15 cellular contexts compared by ENCODE assay signal in the genomic region with DNA sequence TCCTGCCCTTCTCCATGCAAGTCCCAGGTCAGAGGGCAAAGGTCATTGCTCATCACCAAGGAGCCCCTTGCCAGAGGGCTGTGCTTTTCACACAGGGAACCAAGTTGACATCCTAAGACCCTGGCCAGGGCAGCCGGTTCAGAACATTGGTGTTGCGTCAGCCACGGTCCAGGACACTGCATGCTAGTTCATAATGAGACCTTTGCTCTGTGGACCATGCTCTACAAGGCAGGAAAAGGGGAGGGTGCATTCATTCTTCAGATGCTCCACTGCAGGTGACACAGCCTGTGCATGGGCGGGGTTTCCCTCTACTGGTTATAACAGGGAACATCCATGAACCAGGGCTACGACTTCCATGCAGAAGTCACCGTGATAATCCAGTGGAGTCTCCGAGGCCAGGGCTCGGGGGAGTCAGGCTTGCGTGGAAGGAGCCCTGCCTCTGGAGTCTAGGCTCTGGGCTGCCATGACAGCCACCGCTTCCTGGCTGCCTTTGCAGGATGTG.
A peak's percentile ranks its signal among the peaks of the same experiment; 100 is the strongest.
DNase-seq lines count a peak whose midpoint lies in the region; ATAC-seq, FAIRE-seq and TF ChIP-seq lines count a peak whose summit lies in the region.
"Had no signal": no experiment of that assay in that cellular context is flagged by ENCODE, and none has a peak within 500 bp of the region (broad histone marks: within the 10 kb centered on the region; RNA-seq: fewer than 3 reads in every experiment).

No MANE protein-coding gene starts in this region.

- no peak overlapping the region for H3K4me3 ChIP-seq in HepG2 (replicated peaks in 1 of 3; ENCODE audit: insufficient read depth in 1 of 3, low read depth in 2 of 3, low read length in 3 of 3)

- in situ Hi-C loops in HepG2 (cut with HindIII; ENCODE audit: extremely low pct_ligation_motif_present, low pct_unique_long_range_greater_than_20kb): loop anchor here (10.0 kb wide), 1 partner anchor 343 kb away; no protein-coding TSS in a partner anchor

- no peak overlapping the region for H2AFZ ChIP-seq in HepG2 (ENCODE audit: low read length)

- no TSS peak for BruUV-seq in HepG2 (replicated peaks; lab: Mats Ljungman, UMichigan)

- TF ChIP-seq RAD21 in HepG2 (CRISPR knock-in tag; IDR thresholded peaks at IDR 0.05): 0 out of 2 replicates have a peak, but pooled peaks have one; percentile 16

- no peaks in the 10 kb centered on the region for H3K27me3 ChIP-seq in HepG2 (ENCODE audit: control insufficient read depth in 1 of 2, insufficient read depth in 2 of 2, low read length in 2 of 2)

- H4K20me1 ChIP-seq in HepG2 (ENCODE audit: insufficient read depth, low read length): no peaks in the 10 kb centered on the region

- intact Hi-C loops in HepG2 (cut with micrococcal nuclease; ENCODE audit: unreplicated experiment): no loop called here

- H3K36me3 ChIP-seq in HepG2 (replicated peaks in 1 of 2; ENCODE audit: control insufficient read depth in 1 of 2, insufficient read depth in 2 of 2, low read length in 2 of 2): no peaks in the 10 kb centered on the region

- 0 out of 2 replicates have a peak, but pooled peaks have one; percentile 16 for TF ChIP-seq CTCF in LNCAP (IDR thresholded peaks at IDR 0.05)
- peak; percentile 69 for TF ChIP-seq CTCF in HepG2 (CRISPR knock-in tag; IDR thresholded peaks at IDR 0.05)
- no peak for TF ChIP-seq CTCF in GM10248 (IDR thresholded peaks at IDR 0.05; ENCODE audit: control extremely low read depth, extremely low read depth, low read depth, missing control alignments)

- no peak for FAIRE-seq in HepG2 (lab: Jason Lieb, UNC)

- H3K4me2 ChIP-seq in HepG2 (ENCODE audit: low read depth, low read length): peak overlapping the region; percentile 22; the same call in 1 of the 2 replicates

- no peak overlapping the region for H3K9ac ChIP-seq in HepG2 (ENCODE audit: insufficient read depth, low read depth, low read length)

- H3K27ac ChIP-seq in angular gyrus (ENCODE audit: low read depth, low read length): peak overlapping the region; percentile 27
- H3K27ac ChIP-seq in HepG2 (ENCODE audit: extremely low read length, insufficient read depth, low read length): no peak overlapping the region

- POLR2A ChIA-PET in HepG2 (lab: Yijun Ruan, JAX): no interaction called here
- POLR2A ChIA-PET in GM10248 (lab: Yijun Ruan, JAX): no interaction called here

- 42% methylated on average over 2 of the region's 10 CpGs for WGBS in HepG2 (ENCODE audit: low lambda C conversion rate)

- no peaks in the 10 kb centered on the region for H3K9me3 ChIP-seq in HepG2 (ENCODE audit: low read length)

- DNase-seq in D341Med (ENCODE audit: low spot score) (peak; percentile 62), HepG2 (ENCODE audit: low spot score) (peak; percentile 73), LoVo (ENCODE audit: low spot score) (no peak), GM10248 (ENCODE audit: extremely low spot score) (no peak)
- DNase-seq: activated CD4-positive, alpha-beta memory T cell treated with anti-CD3 and anti-CD28 coated beads for 36 hours; activated naive CD4-positive, alpha-beta T cell treated with Interleukin-2 at 50 U/mL for 16 hours; DMS79 treated with DMSO at 0.1 percent for 48 hours; GOT3; NCI-H1048; stimulated activated CD4-positive, alpha-beta T cell treated with anti-CD3 and anti-CD28 coated beads, Interleukin-12 subunit alpha, Interleukin-12 subunit beta, amount 100 ng/mL, for 4 hours had no signal

- CTCF ChIA-PET in HepG2 (lab: Yijun Ruan, JAX; ENCODE audit: low intra/inter-chr PET ratio, low total read pairs): interaction anchor here (1.2 kb wide), 1 partner anchor 337 kb away, joined by 5 read pairs; no protein-coding TSS in a partner anchor
- CTCF ChIA-PET in GM10248 (lab: Yijun Ruan, JAX): no interaction called here

- H3K4me1 ChIP-seq in HepG2 (ENCODE audit: insufficient read depth, low read length): peaks cover 24% of the 10 kb centered on the region

- no peak for TF ChIP-seq POLR2A in HepG2 (IDR thresholded peaks at IDR 0.05; ENCODE audit: insufficient read depth in 1 of 2, low read depth in 2 of 2, low read length in 2 of 2)

- H3K79me2 ChIP-seq in HepG2 (ENCODE audit: insufficient read depth, low read length): no peaks in the 10 kb centered on the region

- TF ChIP-seq EP300 in HepG2 (IDR thresholded peaks at IDR 0.05; ENCODE audit: low read depth in 2 of 2, low read length in 2 of 2): 0 out of 4 replicates have a peak, but pooled peaks have one; percentile 9 to 32
- TF ChIP-seq EP300 in HepG2 (CRISPR knock-in tag; IDR thresholded peaks at IDR 0.05; ENCODE audit: borderline replicate concordance): no peak

- ATAC-seq in HepG2 (peak; percentile 89), HG02840 (IDR thresholded peaks at IDR 0.05; ENCODE audit: low FRiP score, unreplicated experiment) (no peak), GM21737 (IDR thresholded peaks at IDR 0.05; ENCODE audit: unreplicated experiment) (no peak)
- ATAC-seq: stimulated activated effector memory CD8-positive, alpha-beta T cell treated with anti-CD3 and anti-CD28 coated beads, Interleukin-12 subunit alpha, Interleukin-12 subunit beta, amount 100 ng/mL, for 72 hours had no signal

TF ChIP-seq in HepG2, 621 proteins besides CTCF, POLR2A, EP300 and RAD21 (continues in another document):
- TF ChIP-seq SMC3 (IDR thresholded peaks at IDR 0.05; ENCODE audit: low read length): peak; percentile 52; the same call in 1 of the 2 replicates
- no peak for TF ChIP-seq NCOA1 (CRISPR knock-in tag; IDR thresholded peaks at IDR 0.05)
- TF ChIP-seq CEBPB (IDR thresholded peaks at IDR 0.05; ENCODE audit: borderline replicate concordance, low read depth, low read length): peak; percentile 84
- TF ChIP-seq NR2C2 (CRISPR knock-in tag; IDR thresholded peaks at IDR 0.05; ENCODE audit: borderline replicate concordance): peak; percentile 77
- TF ChIP-seq, protein P1, sequence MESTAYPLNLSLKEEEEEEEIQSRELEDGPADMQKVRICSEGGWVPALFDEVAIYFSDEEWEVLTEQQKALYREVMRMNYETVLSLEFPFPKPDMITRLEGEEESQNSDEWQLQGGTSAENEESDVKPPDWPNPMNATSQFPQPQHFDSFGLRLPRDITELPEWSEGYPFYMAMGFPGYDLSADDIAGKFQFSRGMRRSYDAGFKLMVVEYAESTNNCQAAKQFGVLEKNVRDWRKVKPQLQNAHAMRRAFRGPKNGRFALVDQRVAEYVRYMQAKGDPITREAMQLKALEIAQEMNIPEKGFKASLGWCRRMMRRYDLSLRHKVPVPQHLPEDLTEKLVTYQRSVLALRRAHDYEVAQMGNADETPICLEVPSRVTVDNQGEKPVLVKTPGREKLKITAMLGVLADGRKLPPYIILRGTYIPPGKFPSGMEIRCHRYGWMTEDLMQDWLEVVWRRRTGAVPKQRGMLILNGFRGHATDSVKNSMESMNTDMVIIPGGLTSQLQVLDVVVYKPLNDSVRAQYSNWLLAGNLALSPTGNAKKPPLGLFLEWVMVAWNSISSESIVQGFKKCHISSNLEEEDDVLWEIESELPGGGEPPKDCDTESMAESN (CRISPR knock-in tag; conservative IDR thresholded peaks at IDR 0.05): 0 out of 2 replicates have a peak, but pooled peaks have one; percentile 25
- peak; percentile 31; the same call in 1 of the 2 replicates for TF ChIP-seq MAZ (IDR thresholded peaks at IDR 0.05; ENCODE audit: borderline replicate concordance, low read depth, low read length)
- no peak for TF ChIP-seq MAZ (CRISPR knock-in tag; IDR thresholded peaks at IDR 0.05; ENCODE audit: low read depth)
- TF ChIP-seq, protein P2, sequence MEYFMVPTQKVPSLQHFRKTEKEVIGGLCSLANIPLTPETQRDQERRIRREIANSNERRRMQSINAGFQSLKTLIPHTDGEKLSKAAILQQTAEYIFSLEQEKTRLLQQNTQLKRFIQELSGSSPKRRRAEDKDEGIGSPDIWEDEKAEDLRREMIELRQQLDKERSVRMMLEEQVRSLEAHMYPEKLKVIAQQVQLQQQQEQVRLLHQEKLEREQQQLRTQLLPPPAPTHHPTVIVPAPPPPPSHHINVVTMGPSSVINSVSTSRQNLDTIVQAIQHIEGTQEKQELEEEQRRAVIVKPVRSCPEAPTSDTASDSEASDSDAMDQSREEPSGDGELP (IDR thresholded peaks at IDR 0.05; ENCODE audit: borderline replicate concordance, low read depth): peak; percentile 16; the same call in 1 of the 2 replicates
- peak; percentile 71 for TF ChIP-seq TEAD3 (CRISPR knock-in tag; optimal IDR thresholded peaks at IDR 0.05; ENCODE audit: borderline replicate concordance)
- peak; percentile 42; the same call in 1 of the 2 replicates for TF ChIP-seq YEATS4 (CRISPR knock-in tag; IDR thresholded peaks at IDR 0.05; ENCODE audit: borderline replicate concordance)
- peak; percentile 42; the same call in 1 of the 2 replicates for TF ChIP-seq CREM (IDR thresholded peaks at IDR 0.05)
- TF ChIP-seq CREM (CRISPR knock-in tag; IDR thresholded peaks at IDR 0.05): no peak
- TF ChIP-seq STAG1 (CRISPR knock-in tag; IDR thresholded peaks at IDR 0.05): peak; percentile 63
- TF ChIP-seq FOXK1 (CRISPR knock-in tag; IDR thresholded peaks at IDR 0.05; ENCODE audit: borderline replicate concordance, low read depth): 0 out of 2 replicates have a peak, but pooled peaks have one; percentile 9
- peak; percentile 36; the same call in 1 of the 2 replicates for TF ChIP-seq THAP11 (CRISPR knock-in tag; IDR thresholded peaks at IDR 0.05)
- peak; percentile 12 for TF ChIP-seq SKI (IDR thresholded peaks at IDR 0.05; ENCODE audit: partially characterized antibody)
- 0 out of 2 replicates have a peak, but pooled peaks have one; percentile 19 for TF ChIP-seq ZMYM4 (CRISPR knock-in tag; IDR thresholded peaks at IDR 0.05)
- TF ChIP-seq ZNF350 (CRISPR knock-in tag; IDR thresholded peaks at IDR 0.05; ENCODE audit: borderline replicate concordance, low read depth): peak; percentile 40; the same call in 1 of the 2 replicates
- TF ChIP-seq BHLHE40 (IDR thresholded peaks at IDR 0.05; ENCODE audit: low read length): peak; percentile 63
- peak; percentile 32; the same call in 1 of the 2 replicates for TF ChIP-seq SP5 (CRISPR knock-in tag; IDR thresholded peaks at IDR 0.05; ENCODE audit: borderline replicate concordance, low read depth)
- TF ChIP-seq CHD2 (IDR thresholded peaks at IDR 0.05; ENCODE audit: low read depth, low read length): no peak
- peak; percentile 91 for TF ChIP-seq CEBPG (CRISPR knock-in tag; IDR thresholded peaks at IDR 0.05)

Comparison
In these comparisons a context has a peak if more than half of its experiments do, and no peak if none do; other contexts are left out.
1. DNase-seq: peak in D341Med (single experiment) and HepG2 (single experiment); none in LoVo (single experiment) and GM10248 (single experiment).